ENCODE assay signal across 8 cellular contexts in the genomic region with DNA sequence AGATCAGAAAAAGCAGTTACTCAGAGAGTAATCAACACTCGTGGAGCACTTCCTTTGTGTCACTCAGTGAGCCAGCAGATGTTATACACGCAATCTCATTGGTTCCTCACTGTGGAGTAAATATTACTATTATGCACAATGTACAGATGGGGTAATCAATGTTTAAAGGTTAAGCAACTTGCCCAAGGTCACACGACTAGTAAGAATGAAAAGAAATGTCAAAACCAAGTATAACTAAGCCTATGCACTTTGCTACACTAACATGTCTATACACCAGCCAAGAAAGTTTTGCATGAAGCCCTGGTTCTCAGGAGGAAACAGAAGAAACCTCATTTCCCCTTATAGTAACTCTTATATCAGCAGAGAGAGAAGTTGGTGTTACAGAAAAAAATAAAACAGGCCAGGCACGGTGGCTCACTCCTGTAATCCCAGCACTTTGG.
DNase-seq lines count a peak whose midpoint lies in the region; ATAC-seq, FAIRE-seq and TF ChIP-seq lines count a peak whose summit lies in the region.
"Had no signal": no experiment of that assay in that cellular context is flagged by ENCODE, and none has a peak within 500 bp of the region (broad histone marks: within the 10 kb centered on the region; RNA-seq: fewer than 3 reads in every experiment).

No MANE protein-coding gene starts in this region.

- DNase-seq in SIG-M5 treated with dmso at 0.1 percent for 504 hours (lab: John Stamatoyannopoulos, UW; ENCODE audit: unreplicated experiment) (peak; percentile 80), HTR-8/SVneo (ENCODE audit: insufficient read length, low spot score) (no peak), SW480 (ENCODE audit: low spot score) (no peak), NCI-H187 (lab: John Stamatoyannopoulos, UW) (no peak)
- DNase-seq: activated CD8-positive, alpha-beta memory T cell treated with anti-CD3 and anti-CD28 coated beads, Interleukin-2, amount 50 U/mL, for 48 hours had no signal

- peak overlapping the region; percentile 95 for H3K27ac ChIP-seq in neutrophil

- FAIRE-seq in HTR-8/SVneo (lab: Jason Lieb, UNC): no peak

- no peaks in the 10 kb centered on the region for H3K9me3 ChIP-seq in neutrophil

- H3K4me3 ChIP-seq in neutrophil (ENCODE audit: low read depth in 1 of 2, low read length in 1 of 2): peak overlapping the region; percentile 12 to 18

- no peaks in the 10 kb centered on the region for H3K27me3 ChIP-seq in neutrophil

- H3K36me3 ChIP-seq in neutrophil: peaks cover 7% of the 10 kb centered on the region

- peak; percentile 11 for TF ChIP-seq CTCF in neutrophil (IDR thresholded peaks at IDR 0.05)

- H3K4me1 ChIP-seq in neutrophil (ENCODE audit: control insufficient read depth in 1 of 2, insufficient read depth in 1 of 2, low read depth in 1 of 2, low read length in 1 of 2): peaks cover 59 to 64% of the 10 kb centered on the region in 2 experiments

- ATAC-seq in GM19043 (IDR thresholded peaks at IDR 0.05; ENCODE audit: low read depth, unreplicated experiment) (peak; percentile 42), HG02938 (IDR thresholded peaks at IDR 0.05; ENCODE audit: unreplicated experiment) (peak; percentile 37)
